In the genomic region with DNA sequence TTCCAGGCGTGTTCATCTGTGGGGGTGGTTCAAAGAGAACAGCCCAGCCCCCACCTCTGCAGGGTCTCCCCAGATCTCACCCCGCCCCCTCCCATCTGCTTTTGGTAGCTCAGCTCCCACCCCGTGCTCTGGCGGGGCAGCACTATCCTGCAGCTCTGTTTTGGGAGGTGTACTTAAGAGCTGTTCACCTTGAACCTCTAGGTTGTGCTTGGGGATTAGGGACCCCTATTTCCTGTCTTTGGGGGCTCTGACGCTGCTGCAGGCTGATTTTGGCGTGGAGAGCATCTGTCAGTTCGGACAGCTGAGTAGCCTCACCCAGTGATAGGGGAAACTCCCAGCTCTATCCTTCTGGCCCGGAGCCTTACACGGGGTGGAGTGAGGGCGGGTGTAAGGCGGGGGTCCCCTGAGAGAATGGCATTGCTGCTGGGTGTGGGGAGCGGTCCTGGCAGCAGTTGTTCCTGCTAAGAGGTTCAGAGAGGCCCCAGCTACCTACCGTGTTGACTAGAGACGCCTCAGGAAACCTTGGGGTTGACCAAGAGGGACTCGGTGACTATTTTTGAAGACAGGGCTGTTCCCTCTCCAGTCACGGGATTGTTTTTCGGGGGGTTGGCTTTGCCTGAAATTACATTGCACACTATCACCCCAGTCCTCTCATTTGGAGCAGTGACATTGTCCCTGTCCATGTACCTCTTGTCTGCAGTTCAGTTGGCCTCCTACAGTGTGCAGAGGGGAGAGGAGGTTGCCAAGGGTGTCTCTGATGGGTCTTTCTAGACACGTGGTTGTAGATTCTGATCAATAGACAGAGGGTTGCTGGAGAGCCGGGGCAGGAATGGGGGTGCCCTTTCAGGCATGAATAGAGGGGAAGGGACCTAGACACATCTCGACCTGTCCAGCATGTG, we compare ENCODE assay signal across 8 cellular contexts. TPM values are rescaled to one million over a fixed set of nuclear protein-coding genes. Genes with fewer than 3 reads are reported as not detected.
DNase-seq lines count a peak whose midpoint lies in the region; ATAC-seq and TF ChIP-seq lines count a peak whose summit lies in the region.

No MANE protein-coding gene starts in this region.

- H3K36me3 Mint-ChIP-seq in neural progenitor cell: no peaks in the 10 kb centered on the region

- 21 to 25% methylated on average over 20 of the region's 20 CpGs for WGBS in esophagus, 2 donors

- H3K9me3 ChIP-seq in SJSA1 (replicated peaks) (no peaks in the 10 kb centered on the region; the same call in 1 of the 2 replicates), esophagus (ENCODE audit: control insufficient read depth in 2 of 2, insufficient read depth in 1 of 2, low read depth in 1 of 2, low read length in 1 of 2) (no peaks in the 10 kb centered on the region), neural progenitor cell (ENCODE audit: low read depth) (no peaks in the 10 kb centered on the region)

- peak overlapping the region; percentile 89 for H3K4me3 Mint-ChIP-seq in neural progenitor cell

- H3K27ac ChIP-seq in SJSA1 (no peak overlapping the region), esophagus (ENCODE audit: low read depth in 2 of 2, low read length in 1 of 2) (peak overlapping the region in 1 of 2 donors; percentile 20), neural progenitor cell (no peak overlapping the region)

- peaks cover 6% of the 10 kb centered on the region for H3K27me3 Mint-ChIP-seq in neural progenitor cell (ENCODE audit: insufficient read depth, low read depth)

- H3K4me3 ChIP-seq in SJSA1 (peak overlapping the region; percentile 97), esophagus (ENCODE audit: low read depth in 1 of 2, low read length in 2 of 2) (peak overlapping the region; percentile 69 to 80), neural progenitor cell (peak overlapping the region; percentile 94)

- H3K27me3 ChIP-seq in SJSA1 (replicated peaks) (no peaks in the 10 kb centered on the region), esophagus (ENCODE audit: control insufficient read depth in 1 of 2, insufficient read depth in 2 of 2, low read length in 2 of 2) (no peaks in the 10 kb centered on the region), neural progenitor cell (no peaks in the 10 kb centered on the region)

- peaks cover 16% of the 10 kb centered on the region for H4K20me1 ChIP-seq in neural progenitor cell (ENCODE audit: low read depth)

- H3K27ac Mint-ChIP-seq in neural progenitor cell: no peak overlapping the region

- peaks cover 42% of the 10 kb centered on the region for H3K79me2 ChIP-seq in neural progenitor cell (ENCODE audit: low read depth)

- DNase-seq in DMS 273 (lab: John Stamatoyannopoulos, UW; ENCODE audit: unreplicated experiment) (peak; percentile 72), DMS 273 treated with DMSO at 0.1 percent for 48 hours (lab: John Stamatoyannopoulos, UW) (no peak), SJSA1 (ENCODE audit: low read depth in 1 of 2, low spot score in 2 of 2) (no peak), neural progenitor cell (ENCODE audit: low spot score) (no peak)

- H3F3A ChIP-seq in neural progenitor cell (ENCODE audit: low read depth): peaks cover 34% of the 10 kb centered on the region

- H3K9ac ChIP-seq in neural progenitor cell: no peak overlapping the region

- H3K4me1 Mint-ChIP-seq in neural progenitor cell: peaks cover 50% of the 10 kb centered on the region

- TF ChIP-seq CTCF in neural progenitor cell (IDR thresholded peaks at IDR 0.05): no peak

- no peaks in the 10 kb centered on the region for H3K9me3 Mint-ChIP-seq in neural progenitor cell

- ATAC-seq in GM19324 (IDR thresholded peaks at IDR 0.05; ENCODE audit: low FRiP score, unreplicated experiment) (no peak), GM21515 (IDR thresholded peaks at IDR 0.05; ENCODE audit: unreplicated experiment) (no peak), GM21529 (IDR thresholded peaks at IDR 0.05; ENCODE audit: unreplicated experiment) (no peak)

- H3K36me3 ChIP-seq in SJSA1 (peaks cover 7% of the 10 kb centered on the region), esophagus (ENCODE audit: control insufficient read depth in 2 of 2, insufficient read depth in 2 of 2, low read length in 1 of 2) (no peaks in the 10 kb centered on the region), neural progenitor cell (no peaks in the 10 kb centered on the region)

- H3K4me2 ChIP-seq in neural progenitor cell: peak overlapping the region; percentile 90

- peaks cover 34% of the 10 kb centered on the region for H3K4me1 ChIP-seq in SJSA1 (replicated peaks)
- peaks cover 6 to 8% of the 10 kb centered on the region in 2 donors for H3K4me1 ChIP-seq in esophagus (ENCODE audit: control insufficient read depth in 2 of 2, insufficient read depth in 2 of 2, low read length in 1 of 2)
- peaks cover 15% of the 10 kb centered on the region for H3K4me1 ChIP-seq in neural progenitor cell

- H2AFZ ChIP-seq in neural progenitor cell (replicated peaks): peak overlapping the region; percentile 98

RNA-seq across cellular contexts. Expression of a gene that starts 1.0 kb away (rescaled TPM):
- total RNA-seq in SJSA1 (2014; rRNA removed; shearing (Covaris generic)): 6.5 and 14.0 TPM in 2 replicates
- polyA plus RNA-seq in esophagus: 1 to 10 TPM; 1.9 to 5.1 TPM
- total RNA-seq in neural progenitor cell (ENCODE audit: low replicate concordance): 4.7 and 12.7 TPM in 2 replicates

RNA-seq across cellular contexts. Expression of a gene that starts 44.1 kb away (rescaled TPM):
- total RNA-seq in SJSA1 (2014; rRNA removed; shearing (Covaris generic)): 0.72 TPM in 1 of 2 replicates, not detected in the other
- polyA plus RNA-seq in esophagus: under 1 TPM; 0.12 to 0.13 TPM
- 0.19 and 1.3 TPM in 2 replicates for total RNA-seq in neural progenitor cell (ENCODE audit: low replicate concordance)
